In the genomic region with DNA sequence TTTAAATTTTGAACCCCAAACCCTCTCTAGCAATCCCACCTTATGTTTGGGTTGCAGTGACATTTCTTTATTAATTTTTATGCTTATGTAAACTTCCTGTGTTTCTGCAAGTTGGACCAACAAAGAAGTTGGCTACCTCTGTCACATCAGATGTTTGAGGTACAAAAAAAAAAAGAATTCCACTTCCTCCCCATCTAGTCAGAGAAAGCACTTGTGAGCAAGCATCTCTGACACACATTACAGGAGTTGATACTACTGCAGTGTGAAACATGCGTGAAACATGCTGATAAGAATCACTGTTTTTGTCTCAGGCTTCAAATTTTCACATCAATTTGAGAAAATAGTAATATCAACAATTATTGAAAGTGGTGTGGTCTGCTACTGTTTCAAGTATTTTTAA, we compare ENCODE assay signal across 10 cellular contexts. TPM values are rescaled to one million over a fixed set of nuclear protein-coding genes. Genes with fewer than 3 reads are reported as not detected.
DNase-seq lines count a peak whose midpoint lies in the region; ATAC-seq and TF ChIP-seq lines count a peak whose summit lies in the region.
"Had no signal": no experiment of that assay in that cellular context is flagged by ENCODE, and none has a peak within 500 bp of the region (broad histone marks: within the 10 kb centered on the region; RNA-seq: fewer than 3 reads in every experiment).

No MANE protein-coding gene starts in this region.

- 51% methylated on average over 1 of the region's 1 CpG for WGBS in right cardiac atrium
- WGBS in upper lobe of left lung, 2 donors: 31 to 38% methylated on average over 1 of the region's 1 CpG

- H3K27ac ChIP-seq in right cardiac atrium (ENCODE audit: low read length) (no peak overlapping the region), upper lobe of left lung (peak overlapping the region; percentile 95 to 100 (median 98)), A673 (ENCODE audit: low read depth, low read length, poor library complexity, severe bottlenecking) (no peak overlapping the region)

- no peak for ATAC-seq in right cardiac atrium
- no peak for ATAC-seq in Right ventricle myocardium inferior
- no peak for ATAC-seq in upper lobe of left lung (ENCODE audit: low FRiP score in 2 of 2)
- ATAC-seq in HG03565 (IDR thresholded peaks at IDR 0.05; ENCODE audit: unreplicated experiment): no peak

- no peaks in the 10 kb centered on the region for H3K27me3 Mint-ChIP-seq in activated CD4-positive, alpha-beta memory T cell treated with anti-CD3 and anti-CD28 coated beads for 36 hours
- peaks cover 4 to 24% (median 18%) of the 10 kb centered on the region in 3 donors for H3K27me3 Mint-ChIP-seq in immature natural killer cell (ENCODE audit: low read depth in 3 of 3)

- CTCF ChIA-PET in activated CD4-positive, alpha-beta memory T cell treated with anti-CD3 and anti-CD28 coated beads for 36 hours (lab: Charles Lee): interaction anchor here (0.6 to 1.3 kb wide), 4 partner anchors 15 to 113 kb away, joined by 3 to 4 read pairs (median 4); partner anchors contain the start of gene PSMD6
- CTCF ChIA-PET in A673 (lab: Charles Lee): no interaction called here

- H3K9me3 ChIP-seq in right cardiac atrium (ENCODE audit: control insufficient read depth, low read length) (no peaks in the 10 kb centered on the region), upper lobe of left lung (no peaks in the 10 kb centered on the region), A673 (ENCODE audit: low read depth, low read length, poor library complexity, severe bottlenecking) (no peaks in the 10 kb centered on the region)

- H3K9me3 Mint-ChIP-seq in activated CD4-positive, alpha-beta memory T cell treated with anti-CD3 and anti-CD28 coated beads for 36 hours: no peaks in the 10 kb centered on the region
- H3K9me3 Mint-ChIP-seq in immature natural killer cell: no peaks in the 10 kb centered on the region

- no peak for DNase-seq in right cardiac atrium
- DNase-seq in Right ventricle myocardium inferior (ENCODE audit: missing footprints): no peak
- no peak for DNase-seq in activated CD4-positive, alpha-beta memory T cell treated with anti-CD3 and anti-CD28 coated beads for 36 hours
- DNase-seq in immature natural killer cell: peak; percentile 53 to 65 (median 54)
- DNase-seq in upper lobe of left lung: no peak
- DNase-seq in NCI-H82 treated with DMSO at 0.1 percent for 48 hours (lab: John Stamatoyannopoulos, UW; ENCODE audit: unreplicated experiment): no peak
- DNase-seq in A673 (ENCODE audit: low spot score): no peak

- peak overlapping the region; percentile 93 for H3K27ac Mint-ChIP-seq in activated CD4-positive, alpha-beta memory T cell treated with anti-CD3 and anti-CD28 coated beads for 36 hours
- H3K27ac Mint-ChIP-seq in immature natural killer cell: peak overlapping the region; percentile 93 to 99 (median 98)

- no peak for TF ChIP-seq POLR2A in upper lobe of left lung (IDR thresholded peaks at IDR 0.05)

- peak overlapping the region; percentile 84 for H3K4me3 ChIP-seq in right cardiac atrium (ENCODE audit: low read length)
- peak overlapping the region in 1 of 4 donors; percentile 91 for H3K4me3 ChIP-seq in upper lobe of left lung
- H3K4me3 ChIP-seq in A673 (ENCODE audit: low read depth, low read length, poor library complexity, severe bottlenecking): no peak overlapping the region

- POLR2A ChIA-PET in activated CD4-positive, alpha-beta memory T cell treated with anti-CD3 and anti-CD28 coated beads for 36 hours (lab: Charles Lee): interaction anchor here (1.0 to 1.8 kb wide), 5 partner anchors 10 to 68 kb away, joined by 3 to 10 read pairs (median 5); partner anchors contain the start of genes ATXN7 and THOC7
- POLR2A ChIA-PET in A673 (lab: Charles Lee; ENCODE audit: low non-redundant PET): no interaction called here

- H3K36me3 ChIP-seq in upper lobe of left lung (peaks cover 0 to 9% (median 2%) of the 10 kb centered on the region in 4 donors), A673 (ENCODE audit: insufficient read depth, low read length, poor library complexity, severe bottlenecking) (no peaks in the 10 kb centered on the region)

- no TSS peak for BruUV-seq in A673 (replicated peaks; lab: Mats Ljungman, UMichigan)

- H3K4me3 Mint-ChIP-seq in activated CD4-positive, alpha-beta memory T cell treated with anti-CD3 and anti-CD28 coated beads for 36 hours: peak overlapping the region; percentile 90
- peak overlapping the region; percentile 87 to 96 (median 92) for H3K4me3 Mint-ChIP-seq in immature natural killer cell

- peaks cover 13% of the 10 kb centered on the region for H3K36me3 Mint-ChIP-seq in activated CD4-positive, alpha-beta memory T cell treated with anti-CD3 and anti-CD28 coated beads for 36 hours
- peaks cover 0 to 4% (median 0%) of the 10 kb centered on the region in 3 donors for H3K36me3 Mint-ChIP-seq in immature natural killer cell

- no peaks in the 10 kb centered on the region for H3K4me1 ChIP-seq in right cardiac atrium (ENCODE audit: control insufficient read depth, insufficient read depth, low read length)
- H3K4me1 ChIP-seq in upper lobe of left lung: peaks cover 22 to 35% (median 26%) of the 10 kb centered on the region in 4 donors
- no peaks in the 10 kb centered on the region for H3K4me1 ChIP-seq in A673 (ENCODE audit: insufficient read depth, low read length, poor library complexity, severe bottlenecking)

- TF ChIP-seq EP300 in upper lobe of left lung (IDR thresholded peaks at IDR 0.05): no peak

- H3K27me3 ChIP-seq in right cardiac atrium (ENCODE audit: control insufficient read depth, insufficient read depth) (no peaks in the 10 kb centered on the region), upper lobe of left lung (no peaks in the 10 kb centered on the region), A673 (replicated peaks; ENCODE audit: insufficient read depth, low read depth, low read length, poor library complexity) (no peaks in the 10 kb centered on the region)

- TF ChIP-seq CTCF in upper lobe of left lung (IDR thresholded peaks at IDR 0.05): no peak
- TF ChIP-seq CTCF in A673 (conservative IDR thresholded peaks at IDR 0.05; ENCODE audit: low read depth, low read length): no peak

- intact Hi-C loops in right cardiac atrium (cut with DNase I): loop anchor here in 1 of 4 donors (10.0 kb wide), 1 partner anchor 84 kb away; no protein-coding TSS in a partner anchor
- intact Hi-C loops in Right ventricle myocardium inferior (cut with DNase I): loop anchor here (5.0 kb wide), 1 partner anchor 51 kb away; no protein-coding TSS in a partner anchor
- intact Hi-C loops in activated CD4-positive, alpha-beta memory T cell treated with anti-CD3 and anti-CD28 coated beads for 36 hours (cut with micrococcal nuclease): loop anchor here (1.0 to 5.0 kb wide), 4 partner anchors 11 to 81 kb away; no protein-coding TSS in a partner anchor
- intact Hi-C loops in A673 (cut with micrococcal nuclease; ENCODE audit: unreplicated experiment): no loop called here

- peaks cover 37% of the 10 kb centered on the region for H3K4me1 Mint-ChIP-seq in activated CD4-positive, alpha-beta memory T cell treated with anti-CD3 and anti-CD28 coated beads for 36 hours (ENCODE audit: low read depth)
- H3K4me1 Mint-ChIP-seq in immature natural killer cell: peaks cover 37 to 48% of the 10 kb centered on the region in 2 donors

RNA-seq across cellular contexts. Expression of gene SCAANT1, which starts 1.3 kb away (rescaled TPM):
- total RNA-seq in right cardiac atrium: not detected
- not detected for polyA plus RNA-seq in right cardiac atrium
- not detected for total RNA-seq in Right ventricle myocardium inferior
- total RNA-seq in activated CD4-positive, alpha-beta memory T cell treated with anti-CD3 and anti-CD28 coated beads for 36 hours: not detected
- polyA plus RNA-seq in immature natural killer cell: 1 to 10 TPM in 1 of 3 donors, not detected in 2; 6.3 TPM
- not detected for total RNA-seq in upper lobe of left lung
- total RNA-seq in A673 (2021): not detected in 2 replicates
- total RNA-seq: renal cortical epithelial cell; T-helper 2 cell treated with Interferon-gamma antibody and Interleukin-4, amounts not matched to agents 100 ng/mL and 5 ng/mL, for 36 hours had no signal

RNA-seq across cellular contexts. Expression of gene ATXN7, which starts 47.2 kb away (rescaled TPM):
- 10 to 100 TPM; 11.1 to 18.9 (median 13.4) TPM for total RNA-seq in right cardiac atrium
- polyA plus RNA-seq in right cardiac atrium: 4.8 TPM
- total RNA-seq in Right ventricle myocardium inferior: 9.3 TPM
- total RNA-seq in activated CD4-positive, alpha-beta memory T cell treated with anti-CD3 and anti-CD28 coated beads for 36 hours: 10 to 100 TPM; 26.3 to 29.4 TPM
- 10 to 100 TPM in 1 of 3 donors, 1 to 10 TPM in 2; 5.5 to 11.3 (median 6.0) TPM for polyA plus RNA-seq in immature natural killer cell
- total RNA-seq in upper lobe of left lung: 10 to 100 TPM; 29.5 to 83.8 (median 42.3) TPM
- 11.3 and 13.8 TPM in 2 replicates for total RNA-seq in A673 (2021)

RNA-seq across cellular contexts. Expression of gene THOC7, which starts 47.3 kb away (rescaled TPM):
- total RNA-seq in right cardiac atrium (10 to 100 TPM; 61.6 to 68.0 (median 66.6) TPM), Right ventricle myocardium inferior (79.1 TPM), upper lobe of left lung (10 to 100 TPM; 16.2 to 77.7 (median 40.6) TPM), A673 (2021) (37.3 and 41.4 TPM in 2 replicates)
- polyA plus RNA-seq in right cardiac atrium (109 TPM), immature natural killer cell (100 to 1,000 TPM in 1 of 3 donors, 10 to 100 TPM in 2; 92.0 to 133 (median 98.0) TPM)
- 10 to 100 TPM; 85.2 to 88.9 TPM for total RNA-seq in activated CD4-positive, alpha-beta memory T cell treated with anti-CD3 and anti-CD28 coated beads for 36 hours

Comparison
In these comparisons a context has a peak if more than half of its experiments do, and no peak if none do; other contexts are left out.
1. DNase-seq: peak in immature natural killer cell (3 of 3); none in right cardiac atrium (0 of 3), Right ventricle myocardium inferior (single experiment), activated CD4-positive, alpha-beta memory T cell treated with anti-CD3 and anti-CD28 coated beads for 36 hours (single experiment), upper lobe of left lung (0 of 2), NCI-H82 treated with DMSO at 0.1 percent for 48 hours (single experiment) and A673 (single experiment).
2. H3K27ac ChIP-seq: peak in upper lobe of left lung (4 of 4); none in right cardiac atrium (single experiment) and A673 (single experiment).